15 cellular contexts compared by ENCODE assay signal in genomic region chr4:26021417-26022345, GRCh38.
A peak's percentile ranks its signal among the peaks of the same experiment; 100 is the strongest.
DNase-seq lines count a peak whose midpoint lies in the region; ATAC-seq and TF ChIP-seq lines count a peak whose summit lies in the region.
"Had no signal": no experiment of that assay in that cellular context is flagged by ENCODE, and none has a peak within 500 bp of the region (broad histone marks: within the 10 kb centered on the region; RNA-seq: fewer than 3 reads in every experiment).

No MANE protein-coding gene starts in this region.

- H3K4me1 ChIP-seq in upper lobe of left lung (peaks cover 0 to 31% (median 17%) of the 10 kb centered on the region in 4 donors), A673 (ENCODE audit: insufficient read depth, low read length, poor library complexity, severe bottlenecking) (no peaks in the 10 kb centered on the region)

- TF ChIP-seq CTCF in VCaP (conservative IDR thresholded peaks at IDR 0.05), result no peak
- no peak for TF ChIP-seq CTCF in upper lobe of left lung (IDR thresholded peaks at IDR 0.05)
- TF ChIP-seq CTCF in A673 (conservative IDR thresholded peaks at IDR 0.05; ENCODE audit: low read depth, low read length), result no peak

- peak; percentile 93 for DNase-seq in NCI-H2029 (lab: John Stamatoyannopoulos, UW)
- no peak for DNase-seq in NCI-H2029 treated with DMSO at 0.1 percent for 48 hours (lab: John Stamatoyannopoulos, UW)
- peak; percentile 41 for DNase-seq in left kidney (ENCODE audit: low read depth, low spot score)
- no peak for DNase-seq in upper lobe of left lung
- no peak for DNase-seq in A673 (ENCODE audit: low spot score)
- DNase-seq in NCI-H2171 treated with DMSO at 0.1 percent for 48 hours (lab: John Stamatoyannopoulos, UW), result no peak
- no peak for DNase-seq in GOT3 (lab: John Stamatoyannopoulos, UW)
- DNase-seq: activated T-cell treated with anti-CD3 and anti-CD28 coated beads, Interleukin-2, amount 50 U/mL, for 4 hours; esophagus squamous epithelium; NCI-H187; Peyer's patch had no signal

- H3K4me3 ChIP-seq in upper lobe of left lung (peak overlapping the region in 3 of 4 donors; percentile 9 to 27 (median 17)), A673 (ENCODE audit: low read depth, low read length, poor library complexity, severe bottlenecking) (no peak overlapping the region)
- H3K4me3 ChIP-seq: cardiac muscle cell, esophagus squamous epithelium, Peyer's patch had no signal

- 38 to 44% methylated on average over 8 of the region's 8 CpGs for WGBS in upper lobe of left lung, 2 donors

- no TSS peak for BruUV-seq in A673 (replicated peaks; lab: Mats Ljungman, UMichigan)

- TF ChIP-seq POLR2A in upper lobe of left lung (IDR thresholded peaks at IDR 0.05), result no peak

- H3K9me3 ChIP-seq in upper lobe of left lung, result no peaks in the 10 kb centered on the region
- no peaks in the 10 kb centered on the region for H3K9me3 ChIP-seq in A673 (ENCODE audit: low read depth, low read length, poor library complexity, severe bottlenecking)
- H3K9me3 ChIP-seq: esophagus squamous epithelium, Peyer's patch had no signal

- TF ChIP-seq EP300 in upper lobe of left lung (IDR thresholded peaks at IDR 0.05), result no peak

- H3K27ac ChIP-seq in VCaP (peak overlapping the region; percentile 81), upper lobe of left lung (peak overlapping the region; percentile 72 to 85 (median 75)), A673 (ENCODE audit: low read depth, low read length, poor library complexity, severe bottlenecking) (no peak overlapping the region)
- H3K27ac ChIP-seq: cardiac muscle cell had no signal

- H3K27me3 ChIP-seq in upper lobe of left lung (no peaks in the 10 kb centered on the region), A673 (replicated peaks; ENCODE audit: insufficient read depth, low read depth, low read length, poor library complexity) (peaks cover 3% of the 10 kb centered on the region)
- H3K27me3 ChIP-seq: cardiac muscle cell, Peyer's patch had no signal

- POLR2A ChIA-PET in A673 (lab: Charles Lee; ENCODE audit: low non-redundant PET), result no interaction called here

- no peaks in the 10 kb centered on the region for H3K36me3 ChIP-seq in upper lobe of left lung
- no peaks in the 10 kb centered on the region for H3K36me3 ChIP-seq in A673 (ENCODE audit: insufficient read depth, low read length, poor library complexity, severe bottlenecking)
- H3K36me3 ChIP-seq: cardiac muscle cell, esophagus squamous epithelium, Peyer's patch had no signal

- intact Hi-C loops in A673 (cut with micrococcal nuclease; ENCODE audit: unreplicated experiment), result no loop called here

- peak in 1 of 2 donors; percentile 6 for ATAC-seq in upper lobe of left lung (ENCODE audit: low FRiP score in 2 of 2)
- ATAC-seq: activated T-cell treated with anti-CD3 and anti-CD28 coated beads, Interleukin-2, amount 50 U/mL, for 4 hours; natural killer cell treated with Interleukin-12 subunit alpha and Interleukin-12 subunit beta and Interleukin-15 and Interleukin-18, amount 100 ng/mL, for 72 hours; stimulated activated memory B cell treated with anti-CD40 and anti-IgM and Interleukin-4, amounts not matched to agents 10 μg/mL and 1 μg/mL and 100 μg/mL, for 72 hours had no signal

- CTCF ChIA-PET in A673 (lab: Charles Lee), result no interaction called here

Comparison
In these comparisons a context has a peak if more than half of its experiments do, and no peak if none do; other contexts are left out.
1. DNase-seq: peak in NCI-H2029 (single experiment) and left kidney (single experiment); none in NCI-H2029 treated with DMSO at 0.1 percent for 48 hours (single experiment), upper lobe of left lung (0 of 2), A673 (single experiment), NCI-H2171 treated with DMSO at 0.1 percent for 48 hours (single experiment) and GOT3 (single experiment).